9 cellular contexts compared by ENCODE assay signal in the genomic region with DNA sequence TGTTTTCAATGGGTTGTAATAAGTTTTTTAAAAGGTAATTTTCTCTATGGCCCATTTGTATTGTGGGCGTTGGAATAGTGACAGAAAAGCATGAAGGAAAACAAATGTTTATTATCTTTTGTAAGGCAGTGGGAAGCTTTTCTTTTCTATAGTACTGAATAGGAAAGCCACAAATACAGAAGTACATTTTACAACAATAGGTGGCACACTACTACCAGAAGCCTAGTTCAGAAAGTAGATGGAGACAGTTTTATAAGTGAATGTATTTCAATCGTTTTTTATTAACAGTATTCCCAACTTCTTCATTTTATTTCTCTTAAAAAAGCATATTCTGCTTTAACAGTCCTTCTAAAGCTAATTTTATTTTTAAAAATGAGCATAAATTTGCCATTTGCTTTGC.
DNase-seq lines count a peak whose midpoint lies in the region; ATAC-seq and TF ChIP-seq lines count a peak whose summit lies in the region.
"Had no signal": no experiment of that assay in that cellular context is flagged by ENCODE, and none has a peak within 500 bp of the region (broad histone marks: within the 10 kb centered on the region; RNA-seq: fewer than 3 reads in every experiment).

No MANE protein-coding gene starts in this region.

- TF ChIP-seq CTCF in OCI-LY7 (conservative IDR thresholded peaks at IDR 0.05; ENCODE audit: low read length) (peak; percentile 54), fibroblast of villous mesenchyme (IDR thresholded peaks at IDR 0.05; ENCODE audit: insufficient read depth, low read depth, low read length) (peak; percentile 31)

- H3K79me2 ChIP-seq in OCI-LY7 (ENCODE audit: insufficient read depth, low read depth, low read length): no peaks in the 10 kb centered on the region

- no peak overlapping the region for H3K27ac Mint-ChIP-seq in activated T-cell treated with anti-CD3 and anti-CD28 coated beads, Interleukin-2, amount 50 U/mL, for 72 hours

- no peaks in the 10 kb centered on the region for H3K36me3 ChIP-seq in OCI-LY7 (ENCODE audit: insufficient read depth, low read length)

- no peak for ATAC-seq in activated T-cell treated with anti-CD3 and anti-CD28 coated beads, Interleukin-2, amount 50 U/mL, for 72 hours (replicated peaks in 1 of 2)

- H4K20me1 ChIP-seq in OCI-LY7 (ENCODE audit: insufficient read depth, low read length): no peaks in the 10 kb centered on the region

- no peak overlapping the region for H2AFZ ChIP-seq in OCI-LY7 (ENCODE audit: low read length)

- no peaks in the 10 kb centered on the region for H3K9me3 Mint-ChIP-seq in activated T-cell treated with anti-CD3 and anti-CD28 coated beads, Interleukin-2, amount 50 U/mL, for 72 hours

- CTCF ChIA-PET in OCI-LY7 (lab: Charles Lee; ENCODE audit: unreplicated experiment): no interaction called here

- no peaks in the 10 kb centered on the region for H3K9me2 ChIP-seq in OCI-LY7 (ENCODE audit: insufficient read depth, low read length)

- no peaks in the 10 kb centered on the region for H3K9me3 ChIP-seq in OCI-LY7 (ENCODE audit: low read length)

- no peaks in the 10 kb centered on the region for H3K27me3 Mint-ChIP-seq in activated T-cell treated with anti-CD3 and anti-CD28 coated beads, Interleukin-2, amount 50 U/mL, for 72 hours (ENCODE audit: low read depth)

- H3K27ac ChIP-seq in OCI-LY7 (ENCODE audit: low read depth, low read length, poor library complexity, severe bottlenecking): no peak overlapping the region

- no peaks in the 10 kb centered on the region for H3K4me1 ChIP-seq in OCI-LY7 (ENCODE audit: insufficient read depth, low read length, poor library complexity, severe bottlenecking)

- POLR2A ChIA-PET in OCI-LY7 (lab: Charles Lee): interaction anchor here (0.7 to 0.8 kb wide), 2 partner anchors 9 to 19 kb away, joined by 3 read pairs; no protein-coding TSS in a partner anchor

- H3K4me1 Mint-ChIP-seq in activated T-cell treated with anti-CD3 and anti-CD28 coated beads, Interleukin-2, amount 50 U/mL, for 72 hours (ENCODE audit: low read depth): no peaks in the 10 kb centered on the region

- no TSS peak for BruUV-seq in OCI-LY7 (replicated peaks; lab: Mats Ljungman, UMichigan)

- intact Hi-C loops in OCI-LY7 (cut with micrococcal nuclease; ENCODE audit: unreplicated experiment): loop anchor here (10.0 kb wide), 1 partner anchor 327 kb away; no protein-coding TSS in a partner anchor

- H3K4me2 ChIP-seq in OCI-LY7 (ENCODE audit: low read length): no peak overlapping the region

- DNase-seq in NCI-H1105 treated with DMSO at 0.1 percent for 48 hours (lab: John Stamatoyannopoulos, UW): peak; percentile 21
- no peak for DNase-seq in NCI-H1105 (lab: John Stamatoyannopoulos, UW)
- no peak for DNase-seq in OCI-LY7 (ENCODE audit: low spot score)
- DNase-seq in fibroblast of villous mesenchyme (ENCODE audit: low read depth): peak; percentile 32
- peak; percentile 62 for DNase-seq in superior temporal gyrus (ENCODE audit: extremely low spot score)
- DNase-seq in NCI-H187 (lab: John Stamatoyannopoulos, UW): no peak
- no peak for DNase-seq in activated T-cell treated with anti-CD3 and anti-CD28 coated beads, Interleukin-2, amount 50 U/mL, for 72 hours
- no peak for DNase-seq in HuH-7.5 (ENCODE audit: low spot score)
- DNase-seq: midbrain had no signal

- H3K36me3 Mint-ChIP-seq in activated T-cell treated with anti-CD3 and anti-CD28 coated beads, Interleukin-2, amount 50 U/mL, for 72 hours (ENCODE audit: insufficient read depth in 2 of 2): no peaks in the 10 kb centered on the region

- H3K4me3 Mint-ChIP-seq in activated T-cell treated with anti-CD3 and anti-CD28 coated beads, Interleukin-2, amount 50 U/mL, for 72 hours: no peak overlapping the region

- H3K4me3 ChIP-seq in OCI-LY7 (ENCODE audit: low read depth, low read length, poor library complexity, severe bottlenecking): no peak overlapping the region
- H3K4me3 ChIP-seq in fibroblast of villous mesenchyme (ENCODE audit: low read depth, low read length): no peak overlapping the region

Comparison
In these comparisons a context has a peak if more than half of its experiments do, and no peak if none do; other contexts are left out.
1. DNase-seq: peak in NCI-H1105 treated with DMSO at 0.1 percent for 48 hours (single experiment), fibroblast of villous mesenchyme (single experiment) and superior temporal gyrus (single experiment); none in NCI-H1105 (single experiment), OCI-LY7 (single experiment), NCI-H187 (0 of 2), activated T-cell treated with anti-CD3 and anti-CD28 coated beads, Interleukin-2, amount 50 U/mL, for 72 hours (0 of 2) and HuH-7.5 (single experiment).